ENCODE assay signal across 27 cellular contexts in the genomic region with DNA sequence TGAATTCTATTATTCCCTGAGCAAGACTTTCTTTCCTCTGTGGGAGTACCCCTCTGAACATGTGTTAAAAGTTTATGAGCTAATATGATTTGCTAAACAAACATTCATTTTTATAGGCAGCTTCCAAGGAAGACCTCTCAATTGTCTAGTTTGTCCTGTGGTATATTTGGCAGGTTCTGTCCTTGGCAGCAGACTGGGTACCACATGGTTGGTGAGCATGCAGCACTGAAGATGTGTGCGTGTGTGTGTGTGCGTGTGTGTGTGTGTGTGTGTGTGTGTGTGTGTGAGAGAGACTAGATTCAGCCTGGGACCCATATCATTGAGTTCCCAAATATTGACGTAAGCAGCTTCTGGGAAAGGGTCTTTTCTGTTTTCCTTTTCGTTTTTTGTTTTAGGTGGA. TPM values are rescaled to one million over a fixed set of nuclear protein-coding genes. Genes with fewer than 3 reads are reported as not detected.
DNase-seq lines count a peak whose midpoint lies in the region; ATAC-seq and TF ChIP-seq lines count a peak whose summit lies in the region.
"Had no signal": no experiment of that assay in that cellular context is flagged by ENCODE, and none has a peak within 500 bp of the region (broad histone marks: within the 10 kb centered on the region; RNA-seq: fewer than 3 reads in every experiment).

No MANE protein-coding gene starts in this region.

- CTCF ChIA-PET in PC-3 (lab: Charles Lee) = no interaction called here

- BruUV-seq in PC-3 (replicated peaks; lab: Mats Ljungman, UMichigan) = no TSS peak

- peaks cover 67% of the 10 kb centered on the region for H3K27me3 ChIP-seq in PC-3 (ENCODE audit: low read length)
- H3K27me3 ChIP-seq in left ventricle myocardium inferior (ENCODE audit: low read depth) = no peaks in the 10 kb centered on the region
- no peaks in the 10 kb centered on the region for H3K27me3 ChIP-seq in prostate gland (replicated peaks; ENCODE audit: insufficient read depth)
- peaks cover 0 to 22% (median 0%) of the 10 kb centered on the region in 4 donors for H3K27me3 ChIP-seq in esophagus muscularis mucosa
- H3K27me3 ChIP-seq: BLaER1 had no signal

- no peak for TF ChIP-seq POLR2A in prostate gland (IDR thresholded peaks at IDR 0.05)
- TF ChIP-seq POLR2A in esophagus muscularis mucosa (IDR thresholded peaks at IDR 0.05; ENCODE audit: low read depth) = no peak

- H3K36me3 ChIP-seq in PC-3 (ENCODE audit: low read depth, low read length) (no peaks in the 10 kb centered on the region), left ventricle myocardium inferior (no peaks in the 10 kb centered on the region), prostate gland (no peaks in the 10 kb centered on the region), esophagus muscularis mucosa (no peaks in the 10 kb centered on the region)
- H3K36me3 ChIP-seq: HAP-1 had no signal

- H3F3A ChIP-seq in PC-3 (ENCODE audit: low read length, unreplicated experiment) = no peaks in the 10 kb centered on the region

- no peak for TF ChIP-seq EP300 in esophagus muscularis mucosa (IDR thresholded peaks at IDR 0.05)

- no peak overlapping the region for H2AFZ ChIP-seq in PC-3 (ENCODE audit: low read length)

- H3K79me2 ChIP-seq in PC-3 (ENCODE audit: low read length) = no peaks in the 10 kb centered on the region

- DNase-seq in Right ventricle myocardium superior = peak; percentile 52
- no peak for DNase-seq in cardiac septum (ENCODE audit: low spot score)
- DNase-seq in PC-3 = no peak
- peak; percentile 52 for DNase-seq in left ventricle myocardium inferior
- DNase-seq in prostate gland (ENCODE audit: low spot score) = peak; percentile 70
- DNase-seq in esophagus muscularis mucosa (ENCODE audit: extremely low spot score) = no peak
- DNase-seq in cerebellar nuclear complex (lab: John Stamatoyannopoulos, UW) = no peak
- no peak for DNase-seq in NCI-H1436 (lab: John Stamatoyannopoulos, UW)
- DNase-seq: CD4-positive, alpha-beta memory T cell; COR-L47; DMS53; GOT3; NCI-H1092 treated with DMSO at 0.1 percent for 48 hours; NCI-H1436 treated with DMSO at 0.1 percent for 48 hours; NCI-H187 treated with DMSO at 0.1 percent for 48 hours; NCI-H2107; NCI-H524 treated with DMSO at 0.1 percent for 48 hours; NCI-H82; SIG-M5; SW 1271 had no signal

- H3K9me3 ChIP-seq in PC-3 (ENCODE audit: low read length) (no peaks in the 10 kb centered on the region), left ventricle myocardium inferior (replicated peaks) (no peaks in the 10 kb centered on the region), prostate gland (no peaks in the 10 kb centered on the region), esophagus muscularis mucosa (no peaks in the 10 kb centered on the region)
- H3K9me3 ChIP-seq: BLaER1, HAP-1 had no signal

- WGBS in prostate gland = 29% methylated on average over 4 of the region's 4 CpGs
- 76% methylated on average over 4 of the region's 4 CpGs for WGBS in esophagus muscularis mucosa

- H3K4me3 ChIP-seq in PC-3 (ENCODE audit: low read length) (no peak overlapping the region), left ventricle myocardium inferior (no peak overlapping the region), prostate gland (no peak overlapping the region), esophagus muscularis mucosa (no peak overlapping the region)
- H3K4me3 ChIP-seq: BLaER1, HAP-1, SK-N-MC had no signal

- POLR2A ChIA-PET in PC-3 (lab: Charles Lee; ENCODE audit: unreplicated experiment) = no interaction called here

- intact Hi-C loops in Right ventricle myocardium superior (cut with DNase I) = no loop called here
- intact Hi-C loops in cardiac septum (cut with DNase I) = no loop called here
- intact Hi-C loops in PC-3 (cut with micrococcal nuclease) = no loop called here
- intact Hi-C loops in left ventricle myocardium inferior (cut with micrococcal nuclease) = no loop called here
- intact Hi-C loops in prostate gland (cut with DNase I) = no loop called here
- intact Hi-C loops in esophagus muscularis mucosa (cut with DNase I) = no loop called here

- H3K4me1 ChIP-seq in PC-3 (ENCODE audit: insufficient read depth, low read length) (no peaks in the 10 kb centered on the region), left ventricle myocardium inferior (peaks cover 29% of the 10 kb centered on the region), prostate gland (replicated peaks) (no peaks in the 10 kb centered on the region), esophagus muscularis mucosa (peaks cover 0 to 11% (median 0%) of the 10 kb centered on the region in 4 donors)
- H3K4me1 ChIP-seq: HAP-1 had no signal

- H3K27ac ChIP-seq in PC-3 (ENCODE audit: low read length) = no peak overlapping the region
- no peak overlapping the region for H3K27ac ChIP-seq in left ventricle myocardium inferior (replicated peaks)
- H3K27ac ChIP-seq in prostate gland = no peak overlapping the region
- H3K27ac ChIP-seq in esophagus muscularis mucosa (replicated peaks in 1 of 4) = no peak overlapping the region
- H3K27ac ChIP-seq: BLaER1, KMS-11, RWPE1, SK-N-MC had no signal

- no peaks in the 10 kb centered on the region for H4K20me1 ChIP-seq in PC-3 (ENCODE audit: low read length)

- no peaks in the 10 kb centered on the region for H3K9me2 ChIP-seq in PC-3 (replicated peaks; ENCODE audit: low read length)

- peak; percentile 50 for ATAC-seq in Right ventricle myocardium superior (ENCODE audit: poor library complexity)
- ATAC-seq in PC-3 = peak; percentile 53; the same call in 1 of the 2 replicates
- ATAC-seq: Panc1 had no signal

- no peak overlapping the region for H3K4me2 ChIP-seq in PC-3 (ENCODE audit: low read length)
- H3K4me2 ChIP-seq: KMS-11 had no signal

- TF ChIP-seq CTCF in PC-3 (conservative IDR thresholded peaks at IDR 0.05; ENCODE audit: low read depth, low read length) (no peak), left ventricle myocardium inferior (IDR thresholded peaks at IDR 0.05; ENCODE audit: borderline replicate concordance) (no peak), prostate gland (IDR thresholded peaks at IDR 0.05) (no peak), esophagus muscularis mucosa (IDR thresholded peaks at IDR 0.05) (no peak)

- H3K9ac ChIP-seq in PC-3 (ENCODE audit: low read length) = no peak overlapping the region
- H3K9ac ChIP-seq: BLaER1, KMS-11 had no signal

RNA-seq across cellular contexts. Expression of a gene that starts 24.0 kb away (rescaled TPM):
- total RNA-seq in Right ventricle myocardium superior (9.5 TPM), cardiac septum (14.3 TPM), PC-3 (2014; rRNA removed) (not detected in 2 replicates), left ventricle myocardium inferior (12.3 TPM), prostate gland (1 to 10 TPM in 1 of 2 donors, under 1 TPM in 1; 0.14 to 1.6 TPM), esophagus muscularis mucosa (1 to 10 TPM in 3 of 4 donors, under 1 TPM in 1; 0.50 to 1.9 (median 1.5) TPM)
- total RNA-seq: A172 had no signal

Comparison
In these comparisons a context has a peak if more than half of its experiments do, and no peak if none do; other contexts are left out.
1. DNase-seq: peak in Right ventricle myocardium superior (single experiment), left ventricle myocardium inferior (single experiment) and prostate gland (single experiment); none in cardiac septum (single experiment), PC-3 (single experiment), esophagus muscularis mucosa (single experiment), cerebellar nuclear complex (0 of 2) and NCI-H1436 (single experiment).